Comparison of ENCODE assay signal across 11 cellular contexts in genomic region chr2:225270053-225270452, GRCh38.
"Had no signal": no experiment of that assay in that cellular context is flagged by ENCODE, and none has a peak within 500 bp of the region (broad histone marks: within the 10 kb centered on the region; RNA-seq: fewer than 3 reads in every experiment).

No MANE protein-coding gene starts in this region.

- H2AFZ ChIP-seq: neural progenitor cell had no signal

- ATAC-seq: activated CD8-positive, alpha-beta T cell treated with anti-CD3 and anti-CD28 coated beads, Interleukin-2, amount 10 ng/mL, durations not matched to agents 7 days and 5 days; body of pancreas; gastroesophageal sphincter had no signal

- H3K4me2 ChIP-seq: neural progenitor cell, smooth muscle cell had no signal

- H3K4me3 ChIP-seq: body of pancreas, gastroesophageal sphincter, lung, neural progenitor cell, right lobe of liver, smooth muscle cell had no signal

- H3K9ac ChIP-seq: neural progenitor cell had no signal

- H3K36me3 ChIP-seq: gastroesophageal sphincter, neural progenitor cell, right lobe of liver had no signal

- H3K27me3 ChIP-seq: body of pancreas, gastroesophageal sphincter, neural progenitor cell, right lobe of liver had no signal

- H3K27ac ChIP-seq: body of pancreas, gastroesophageal sphincter, neural progenitor cell, right lobe of liver had no signal

- H3K4me1 ChIP-seq: body of pancreas, gastroesophageal sphincter, neural progenitor cell, right lobe of liver had no signal

- DNase-seq: activated gamma-delta T cell; amniotic stem cell; left cardiac atrium; right lobe of liver; stimulated activated CD8-positive, alpha-beta memory T cell treated with anti-CD3 and anti-CD28 coated beads, Interleukin-4, amount 100 ng/mL, for 48 hours had no signal

- H3K9me3 ChIP-seq: body of pancreas, gastroesophageal sphincter, right lobe of liver had no signal
